ENCODE assay signal across 26 cellular contexts in the genomic region with DNA sequence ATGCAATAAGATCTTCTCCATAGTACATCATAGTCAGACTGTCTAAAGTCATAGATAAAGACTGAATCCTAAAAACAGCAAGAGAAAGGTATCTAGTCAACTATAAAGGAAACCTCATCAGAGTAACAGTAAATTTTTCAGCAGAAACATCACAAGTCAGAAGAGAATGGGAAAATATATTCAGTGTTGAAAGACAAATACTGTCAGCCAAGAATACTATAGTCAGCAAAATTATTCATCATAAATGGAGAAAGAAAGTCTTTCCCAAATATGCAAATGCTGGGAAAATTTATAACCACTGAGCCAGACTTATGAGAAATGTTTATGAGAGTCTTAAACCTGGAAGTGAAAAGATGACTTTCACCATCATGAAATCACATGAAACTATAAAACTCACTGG.
"Had no signal": no experiment of that assay in that cellular context is flagged by ENCODE, and none has a peak within 500 bp of the region (broad histone marks: within the 10 kb centered on the region; RNA-seq: fewer than 3 reads in every experiment).

No MANE protein-coding gene starts in this region.

- H3K4me1 ChIP-seq: esophagus squamous epithelium, gastrocnemius medialis, heart right ventricle, left lung, lower lobe of right lung had no signal

- H3K4me3 ChIP-seq: esophagus squamous epithelium, gastrocnemius medialis, heart right ventricle, left lung, lower lobe of right lung, mucosa of descending colon had no signal

- ATAC-seq: effector memory CD8-positive, alpha-beta T cell; esophagus mucosa; gastrocnemius medialis; heart right ventricle; left cardiac atrium; left lung; left ventricle myocardium superior; lower lobe of right lung; mucosa of descending colon; naive thymus-derived CD8-positive, alpha-beta T cell had no signal

- H3K27ac ChIP-seq: epithelial cell of prostate, esophagus squamous epithelium, gastrocnemius medialis, heart right ventricle, left lung, lower lobe of right lung had no signal

- DNase-seq: cortex of kidney; effector CD8-positive, alpha-beta T cell; effector memory CD8-positive, alpha-beta T cell; endodermal cell; erythroblast; esophagus squamous epithelium; foreskin fibroblast; foreskin melanocyte; gastrocnemius medialis; glutamatergic neuron; head of caudate nucleus; heart right ventricle; hippocampal formation; left cardiac atrium; left lung; left ventricle myocardium superior; lower lobe of right lung; mesenchymal stem cell; mucosa of descending colon; naive B cell; naive thymus-derived CD8-positive, alpha-beta T cell had no signal

- FAIRE-seq: endometrium, islet of Langerhans, keratinocyte had no signal

- H3K9me3 ChIP-seq: gastrocnemius medialis had no signal

- H3K27me3 ChIP-seq: esophagus squamous epithelium, gastrocnemius medialis, heart right ventricle, left lung had no signal

- H3K36me3 ChIP-seq: esophagus squamous epithelium, gastrocnemius medialis, heart right ventricle, left lung, lower lobe of right lung had no signal
